9 cellular contexts compared by ENCODE assay signal in the genomic region with DNA sequence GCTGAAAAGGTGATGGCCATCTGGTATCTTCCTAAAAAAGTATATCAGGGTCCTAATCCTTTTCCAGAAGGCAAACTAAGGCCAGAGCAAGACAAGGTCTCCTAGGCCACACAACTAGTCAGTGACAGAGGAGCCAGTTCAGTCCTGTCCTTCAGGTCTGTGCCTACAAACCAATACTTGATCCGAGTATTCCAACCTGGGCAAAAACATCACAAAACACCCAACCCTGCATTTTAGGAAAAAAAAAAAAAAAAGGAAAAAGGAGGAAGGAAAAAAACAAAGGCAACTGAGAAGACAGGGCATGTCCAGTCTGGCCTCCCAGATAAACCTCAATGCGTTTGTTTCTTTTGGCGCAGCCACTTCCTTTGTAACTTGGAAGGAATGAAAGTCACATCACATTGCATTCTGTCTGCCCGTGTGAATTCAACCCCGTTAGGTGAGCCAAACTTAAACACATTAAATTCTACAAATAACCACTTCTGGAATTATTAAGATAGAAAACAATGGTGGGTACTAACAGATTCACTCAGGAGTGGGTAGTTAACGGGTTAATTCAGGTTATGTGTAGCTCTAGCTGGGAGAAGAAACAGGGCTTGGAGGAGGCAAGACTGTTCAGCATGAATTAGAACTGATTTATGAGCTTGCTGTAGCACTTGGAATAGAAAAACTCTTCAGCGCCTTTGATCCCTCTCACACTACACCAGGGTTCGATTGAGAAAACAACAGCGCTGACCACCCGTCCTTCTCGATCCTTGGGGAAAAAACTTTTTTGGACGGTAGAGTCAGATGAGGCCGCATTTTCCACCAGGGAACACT. TPM values are rescaled to one million over a fixed set of nuclear protein-coding genes. Genes with fewer than 3 reads are reported as not detected.
DNase-seq lines count a peak whose midpoint lies in the region; ATAC-seq and TF ChIP-seq lines count a peak whose summit lies in the region.
"Had no signal": no experiment of that assay in that cellular context is flagged by ENCODE, and none has a peak within 500 bp of the region (broad histone marks: within the 10 kb centered on the region; RNA-seq: fewer than 3 reads in every experiment).

No MANE protein-coding gene starts in this region.

- peaks cover 8% of the 10 kb centered on the region for H3K4me1 ChIP-seq in muscle layer of colon (ENCODE audit: insufficient read depth, low read length)
- H3K4me1 ChIP-seq in Karpas-422 (ENCODE audit: low read length), result no peaks in the 10 kb centered on the region

- no TSS peak for BruUV-seq in Calu3 (replicated peaks; lab: Mats Ljungman, UMichigan)

- H2AFZ ChIP-seq in Karpas-422 (ENCODE audit: low read length), result no peak overlapping the region

- CTCF ChIA-PET in Calu3 (lab: Charles Lee), result no interaction called here

- no peaks in the 10 kb centered on the region for H3K27me3 Mint-ChIP-seq in HFFc6 (ENCODE audit: insufficient read depth)
- peaks cover 33 to 52% of the 10 kb centered on the region in 2 donors for H3K27me3 Mint-ChIP-seq in effector memory CD8-positive, alpha-beta T cell
- peaks cover 15% of the 10 kb centered on the region for H3K27me3 Mint-ChIP-seq in Calu3 (ENCODE audit: unreplicated experiment)

- TF ChIP-seq CTCF in GM06990 (IDR thresholded peaks at IDR 0.05; ENCODE audit: insufficient read depth, low read length, poor library complexity, severe bottlenecking) (no peak), HFFc6 (IDR thresholded peaks at IDR 0.05) (no peak), Calu3 (IDR thresholded peaks at IDR 0.05; ENCODE audit: unreplicated experiment) (no peak)

- H3K27ac ChIP-seq in muscle layer of colon (ENCODE audit: low read depth, low read length), result peak overlapping the region; percentile 83
- H3K27ac ChIP-seq in Karpas-422 (ENCODE audit: low read length), result no peak overlapping the region

- no peaks in the 10 kb centered on the region for H3K36me3 Mint-ChIP-seq in HFFc6 (ENCODE audit: low read depth)
- H3K36me3 Mint-ChIP-seq in effector memory CD8-positive, alpha-beta T cell (ENCODE audit: insufficient read depth), result no peaks in the 10 kb centered on the region
- no peaks in the 10 kb centered on the region for H3K36me3 Mint-ChIP-seq in Calu3 (ENCODE audit: insufficient read depth, unreplicated experiment)

- H3K4me3 ChIP-seq in GM06990 (replicated peaks; ENCODE audit: low read depth, low read length) (peak overlapping the region; percentile 29), muscle layer of colon (ENCODE audit: low read depth in 1 of 2, low read length in 2 of 2) (peak overlapping the region; percentile 49 to 72), Karpas-422 (ENCODE audit: low read length) (no peak overlapping the region)

- DNase-seq in GM06990 (ENCODE audit: extremely low read depth, insufficient read length) (no peak), HFFc6 (peak; percentile 41), OCI-M1 (lab: John Stamatoyannopoulos, UW) (peak; percentile 72), Calu3 (no peak), Karpas-422 (no peak), glomerular visceral epithelial cell (ENCODE audit: extremely low spot score) (no peak)
- no peak for DNase-seq in effector memory CD8-positive, alpha-beta T cell

- H3K9me3 Mint-ChIP-seq in HFFc6 (no peaks in the 10 kb centered on the region), Calu3 (ENCODE audit: low read depth, unreplicated experiment) (no peaks in the 10 kb centered on the region)
- H3K9me3 Mint-ChIP-seq in effector memory CD8-positive, alpha-beta T cell, result no peaks in the 10 kb centered on the region

- H3K36me3 ChIP-seq in GM06990 (ENCODE audit: control insufficient read depth, insufficient read depth, low read length) (no peaks in the 10 kb centered on the region), muscle layer of colon (ENCODE audit: insufficient read depth, low read length) (no peaks in the 10 kb centered on the region), Karpas-422 (ENCODE audit: insufficient read depth, low read length) (no peaks in the 10 kb centered on the region)

- intact Hi-C loops in Calu3 (cut with micrococcal nuclease; ENCODE audit: unreplicated experiment), result no loop called here

- H3K4me1 Mint-ChIP-seq in HFFc6 (ENCODE audit: low read depth) (peaks cover 30% of the 10 kb centered on the region), Calu3 (ENCODE audit: low read depth, unreplicated experiment) (no peaks in the 10 kb centered on the region)
- H3K4me1 Mint-ChIP-seq in effector memory CD8-positive, alpha-beta T cell (ENCODE audit: low read depth in 2 of 2), result peaks cover 4 to 9% of the 10 kb centered on the region in 2 donors

- H4K20me1 ChIP-seq in Karpas-422 (ENCODE audit: insufficient read depth, low read depth, low read length), result no peaks in the 10 kb centered on the region

- H3K27ac Mint-ChIP-seq in HFFc6 (peak overlapping the region; percentile 92), Calu3 (ENCODE audit: unreplicated experiment) (no peak overlapping the region)
- no peak overlapping the region for H3K27ac Mint-ChIP-seq in effector memory CD8-positive, alpha-beta T cell

- no peaks in the 10 kb centered on the region for H3K27me3 ChIP-seq in GM06990 (replicated peaks; ENCODE audit: control insufficient read depth, insufficient read depth, low read length)
- H3K27me3 ChIP-seq in muscle layer of colon (ENCODE audit: control insufficient read depth in 1 of 2, insufficient read depth in 2 of 2, low read length in 2 of 2), result no peaks in the 10 kb centered on the region
- no peaks in the 10 kb centered on the region for H3K27me3 ChIP-seq in Karpas-422 (ENCODE audit: low read length)

- H3K9me3 ChIP-seq in muscle layer of colon (ENCODE audit: low read length), result no peaks in the 10 kb centered on the region
- H3K9me3 ChIP-seq in Karpas-422 (ENCODE audit: low read length), result no peaks in the 10 kb centered on the region

- no peak overlapping the region for H3K4me2 ChIP-seq in Karpas-422 (ENCODE audit: low read depth, low read length, poor library complexity, severe bottlenecking)

- peak overlapping the region; percentile 2 for H3K9ac ChIP-seq in muscle layer of colon (ENCODE audit: low read length)
- H3K9ac ChIP-seq in Karpas-422 (ENCODE audit: low read length), result no peak overlapping the region

- H3K79me2 ChIP-seq in Karpas-422 (ENCODE audit: low read length), result no peaks in the 10 kb centered on the region

- ATAC-seq in effector memory CD8-positive, alpha-beta T cell (replicated peaks), result peak; percentile 21
- ATAC-seq: Panc1 had no signal

- H3K4me3 Mint-ChIP-seq in HFFc6 (peak overlapping the region; percentile 88), Calu3 (ENCODE audit: low read depth, unreplicated experiment) (no peak overlapping the region)
- peak overlapping the region; percentile 50 to 73 for H3K4me3 Mint-ChIP-seq in effector memory CD8-positive, alpha-beta T cell

- no peaks in the 10 kb centered on the region for H3K9me2 ChIP-seq in Karpas-422 (replicated peaks; ENCODE audit: insufficient read depth, low read length)

RNA-seq across cellular contexts. Expression of a gene that starts 43.0 kb away (rescaled TPM):
- 1 to 10 TPM; 3.6 to 4.8 (median 4.3) TPM for total RNA-seq in HFFc6 (2021; fragmentation: NEBNext Ultra II Directional; extraction: Animal tissue kit (Norgen Biotek cat#: 25700))
- total RNA-seq in Calu3 (2022), result 6.8 and 8.6 TPM in 2 replicates
- total RNA-seq in Karpas-422 (2014; rRNA removed; shearing (Covaris generic); ENCODE audit: low replicate concordance), result 2.2 and 7.3 TPM in 2 replicates

RNA-seq across cellular contexts. Expression of a gene that starts 53.4 kb away (rescaled TPM):
- total RNA-seq in HFFc6 (2021; fragmentation: NEBNext Ultra II Directional; extraction: Animal tissue kit (Norgen Biotek cat#: 25700)), result 10 to 100 TPM; 66.0 to 83.5 (median 67.8) TPM
- 48.0 and 58.4 TPM in 2 replicates for total RNA-seq in Calu3 (2022)
- 44.0 and 45.7 TPM in 2 replicates for total RNA-seq in Karpas-422 (2014; rRNA removed; shearing (Covaris generic); ENCODE audit: low replicate concordance)

Comparison
In these comparisons a context has a peak if more than half of its experiments do, and no peak if none do; other contexts are left out.
1. DNase-seq: peak in HFFc6 (single experiment) and OCI-M1 (single experiment); none in GM06990 (single experiment), effector memory CD8-positive, alpha-beta T cell (0 of 3), Calu3 (single experiment), Karpas-422 (single experiment) and glomerular visceral epithelial cell (single experiment).